In the genomic region with DNA sequence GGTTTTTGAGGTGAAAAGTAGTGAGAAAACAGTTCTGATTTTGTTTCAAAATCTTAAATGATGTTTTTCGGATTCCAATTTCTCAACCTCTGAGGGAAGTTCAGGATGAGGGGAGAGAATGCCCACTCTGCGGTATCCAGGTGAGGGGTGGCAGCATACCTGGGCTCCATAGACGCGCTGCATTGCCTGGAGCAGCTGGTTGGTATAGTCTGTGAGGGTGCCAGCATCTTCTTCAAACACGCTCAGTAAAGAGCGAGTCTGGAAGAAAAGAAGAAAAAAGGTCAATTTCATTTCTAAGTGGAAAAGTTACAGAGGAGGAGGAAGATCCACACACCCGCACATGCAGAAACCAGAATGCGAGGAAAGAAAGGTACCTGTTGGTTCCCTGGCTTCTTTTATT, we compare ENCODE assay signal across 14 cellular contexts. TPM values are rescaled to one million over a fixed set of nuclear protein-coding genes. Genes with fewer than 3 reads are reported as not detected.
DNase-seq lines count a peak whose midpoint lies in the region; ATAC-seq and TF ChIP-seq lines count a peak whose summit lies in the region.
"Had no signal": no experiment of that assay in that cellular context is flagged by ENCODE, and none has a peak within 500 bp of the region (broad histone marks: within the 10 kb centered on the region; RNA-seq: fewer than 3 reads in every experiment).

No MANE protein-coding gene starts in this region.

- H3K27me3 Mint-ChIP-seq in activated CD4-positive, alpha-beta T cell treated with anti-CD3 and anti-CD28 coated beads, Interleukin-2, amount 10 ng/mL, durations not matched to agents 24 days and 14 days = no peaks in the 10 kb centered on the region
- H3K27me3 Mint-ChIP-seq in activated naive CD8-positive, alpha-beta T cell = no peaks in the 10 kb centered on the region
- H3K27me3 Mint-ChIP-seq: CD8-positive, alpha-beta memory T cell had no signal

- H3K9me3 Mint-ChIP-seq in activated CD4-positive, alpha-beta T cell treated with anti-CD3 and anti-CD28 coated beads, Interleukin-2, amount 10 ng/mL, durations not matched to agents 24 days and 14 days = no peaks in the 10 kb centered on the region
- H3K9me3 Mint-ChIP-seq in activated naive CD8-positive, alpha-beta T cell (ENCODE audit: low read depth) = no peaks in the 10 kb centered on the region
- H3K9me3 Mint-ChIP-seq: CD8-positive, alpha-beta memory T cell had no signal

- no peak for TF ChIP-seq CTCF in left lung (IDR thresholded peaks at IDR 0.05)
- TF ChIP-seq CTCF in tibial artery (IDR thresholded peaks at IDR 0.05) = no peak

- H3K9me3 ChIP-seq in left lung (no peaks in the 10 kb centered on the region), tibial artery (no peaks in the 10 kb centered on the region)

- H3K27ac ChIP-seq in left lung (peak overlapping the region; percentile 34 to 35), tibial artery (peak overlapping the region; percentile 5 to 40)

- H3K4me3 Mint-ChIP-seq in activated CD4-positive, alpha-beta T cell treated with anti-CD3 and anti-CD28 coated beads, Interleukin-2, amount 10 ng/mL, durations not matched to agents 24 days and 14 days = peak overlapping the region; percentile 48
- peak overlapping the region; percentile 35 for H3K4me3 Mint-ChIP-seq in activated naive CD8-positive, alpha-beta T cell
- H3K4me3 Mint-ChIP-seq: CD8-positive, alpha-beta memory T cell had no signal

- DNase-seq in activated CD4-positive, alpha-beta T cell treated with anti-CD3 and anti-CD28 coated beads, Interleukin-2, amount 10 ng/mL, durations not matched to agents 24 days and 14 days = no peak
- DNase-seq in activated CD4-positive, alpha-beta T cell treated with anti-CD3 and anti-CD28 coated beads, Interleukin-2, amount 50 U/mL, for 48 hours = no peak
- DNase-seq in left lung (no peak), tibial artery (no peak), HuH-7.5 (ENCODE audit: low spot score) (no peak)
- DNase-seq: CD8-positive, alpha-beta memory T cell; central memory CD4-positive, alpha-beta T cell; glutamatergic neuron; islet precursor cell; nucleus accumbens; stimulated activated naive CD4-positive, alpha-beta T cell had no signal

- H3K27ac Mint-ChIP-seq in activated CD4-positive, alpha-beta T cell treated with anti-CD3 and anti-CD28 coated beads, Interleukin-2, amount 10 ng/mL, durations not matched to agents 24 days and 14 days = peak overlapping the region; percentile 67
- peak overlapping the region; percentile 64 for H3K27ac Mint-ChIP-seq in activated naive CD8-positive, alpha-beta T cell

- no peaks in the 10 kb centered on the region for H3K27me3 ChIP-seq in left lung
- H3K27me3 ChIP-seq in tibial artery = no peaks in the 10 kb centered on the region

- peaks cover 50% of the 10 kb centered on the region for H3K4me1 Mint-ChIP-seq in activated CD4-positive, alpha-beta T cell treated with anti-CD3 and anti-CD28 coated beads, Interleukin-2, amount 10 ng/mL, durations not matched to agents 24 days and 14 days
- H3K4me1 Mint-ChIP-seq in activated naive CD8-positive, alpha-beta T cell (ENCODE audit: low read depth) = peaks cover 78% of the 10 kb centered on the region

- H3K4me3 ChIP-seq in left lung = no peak overlapping the region
- no peak overlapping the region for H3K4me3 ChIP-seq in tibial artery

- H3K36me3 Mint-ChIP-seq in activated CD4-positive, alpha-beta T cell treated with anti-CD3 and anti-CD28 coated beads, Interleukin-2, amount 10 ng/mL, durations not matched to agents 24 days and 14 days (ENCODE audit: low read depth) = peaks cover 35% of the 10 kb centered on the region
- H3K36me3 Mint-ChIP-seq in activated naive CD8-positive, alpha-beta T cell = peaks cover 9% of the 10 kb centered on the region

- intact Hi-C loops in activated CD4-positive, alpha-beta T cell treated with anti-CD3 and anti-CD28 coated beads, Interleukin-2, amount 10 ng/mL, durations not matched to agents 24 days and 14 days (cut with micrococcal nuclease) = loop anchor here (1.0 to 2.0 kb wide), 4 partner anchors 7 to 1388 kb away; a partner anchor contains a TSS
- intact Hi-C loops in left lung (cut with DNase I) (no loop called here), tibial artery (cut with DNase I; ENCODE audit: low total_unique reads) (no loop called here)

- peaks cover 0 to 23% of the 10 kb centered on the region in 2 donors for H3K36me3 ChIP-seq in left lung
- peaks cover 5 to 18% (median 16%) of the 10 kb centered on the region in 3 donors for H3K36me3 ChIP-seq in tibial artery

- no peak for ATAC-seq in left lung
- no peak for ATAC-seq in esophagus mucosa
- ATAC-seq in GM19463 (IDR thresholded peaks at IDR 0.05; ENCODE audit: unreplicated experiment) = no peak

- H3K4me1 ChIP-seq in left lung (peaks cover 10 to 83% of the 10 kb centered on the region in 2 donors), tibial artery (peaks cover 0 to 89% (median 50%) of the 10 kb centered on the region in 4 donors)

RNA-seq across cellular contexts. Expression of a gene that starts 7.0 kb away (rescaled TPM):
- 18.2 and 20.5 TPM in 2 replicates for total RNA-seq in activated CD4-positive, alpha-beta T cell treated with anti-CD3 and anti-CD28 coated beads, Interleukin-2, amount 10 ng/mL, durations not matched to agents 24 days and 14 days
- 10 to 100 TPM; 27.8 to 36.9 TPM for total RNA-seq in left lung
- 27.0 TPM for total RNA-seq in esophagus mucosa
